In genomic region chr2:223416826-223417610, GRCh38 we compare ENCODE assay signal across 18 cellular contexts.
DNase-seq lines count a peak whose midpoint lies in the region; ATAC-seq and TF ChIP-seq lines count a peak whose summit lies in the region.
"Had no signal": no experiment of that assay in that cellular context is flagged by ENCODE, and none has a peak within 500 bp of the region (broad histone marks: within the 10 kb centered on the region; RNA-seq: fewer than 3 reads in every experiment).

No MANE protein-coding gene starts in this region.

- H3K4me3 ChIP-seq in GM23248 (no peak overlapping the region), coronary artery (no peak overlapping the region), right cardiac atrium (ENCODE audit: low read length) (no peak overlapping the region), tibial artery (no peak overlapping the region), osteoblast (ENCODE audit: insufficient read depth, low read length) (no peak overlapping the region), neural progenitor cell (no peak overlapping the region)

- H3K9ac ChIP-seq in GM23248 (no peak overlapping the region), neural progenitor cell (no peak overlapping the region)

- H3K4me1 ChIP-seq in GM23248 (ENCODE audit: insufficient read depth): peaks cover 22% of the 10 kb centered on the region
- no peaks in the 10 kb centered on the region for H3K4me1 ChIP-seq in right cardiac atrium (ENCODE audit: control insufficient read depth, insufficient read depth, low read length)
- peaks cover 0 to 59% (median 19%) of the 10 kb centered on the region in 4 donors for H3K4me1 ChIP-seq in tibial artery
- H3K4me1 ChIP-seq in osteoblast (ENCODE audit: insufficient read depth, low read length): no peaks in the 10 kb centered on the region
- no peaks in the 10 kb centered on the region for H3K4me1 ChIP-seq in neural progenitor cell

- no peaks in the 10 kb centered on the region for H3K36me3 Mint-ChIP-seq in neural progenitor cell
- H3K36me3 Mint-ChIP-seq: activated naive CD8-positive, alpha-beta T cell treated with anti-CD3 and anti-CD28 coated beads, Interleukin-2, amount 10 ng/mL, durations not matched to agents 7 days and 5 days; CD14-positive monocyte; memory B cell; natural killer cell treated with Interleukin-12 subunit alpha and Interleukin-12 subunit beta and Interleukin-15 and Interleukin-18, amount 100 ng/mL, for 72 hours had no signal

- H3K27ac ChIP-seq in GM23248: peak overlapping the region; percentile 44
- H3K27ac ChIP-seq in coronary artery: peak overlapping the region; percentile 55 to 72
- no peak overlapping the region for H3K27ac ChIP-seq in right cardiac atrium (ENCODE audit: low read length)
- peak overlapping the region; percentile 23 to 67 for H3K27ac ChIP-seq in tibial artery
- no peak overlapping the region for H3K27ac ChIP-seq in osteoblast (ENCODE audit: low read depth, low read length)
- no peak overlapping the region for H3K27ac ChIP-seq in neural progenitor cell

- H3K36me3 ChIP-seq in GM23248 (ENCODE audit: low read depth) (no peaks in the 10 kb centered on the region), tibial artery (no peaks in the 10 kb centered on the region), osteoblast (ENCODE audit: insufficient read depth, low read length) (no peaks in the 10 kb centered on the region), neural progenitor cell (no peaks in the 10 kb centered on the region)

- ATAC-seq in right cardiac atrium: peak; percentile 68 to 79
- ATAC-seq in HG03460 (IDR thresholded peaks at IDR 0.05; ENCODE audit: unreplicated experiment): no peak
- ATAC-seq: activated CD8-positive, alpha-beta T cell treated with anti-CD3 and anti-CD28 coated beads, Interleukin-2, amount 10 ng/mL, durations not matched to agents 7 days and 5 days; natural killer cell treated with Interleukin-12 subunit alpha and Interleukin-12 subunit beta and Interleukin-15 and Interleukin-18, amount 100 ng/mL, for 72 hours had no signal

- H4K20me1 ChIP-seq in GM23248 (ENCODE audit: insufficient read depth) (no peaks in the 10 kb centered on the region), osteoblast (ENCODE audit: insufficient read depth, low read length) (no peaks in the 10 kb centered on the region), neural progenitor cell (ENCODE audit: low read depth) (no peaks in the 10 kb centered on the region)

- peaks cover 2% of the 10 kb centered on the region for H3K27me3 Mint-ChIP-seq in neural progenitor cell (ENCODE audit: insufficient read depth, low read depth)
- H3K27me3 Mint-ChIP-seq: activated naive CD8-positive, alpha-beta T cell treated with anti-CD3 and anti-CD28 coated beads, Interleukin-2, amount 10 ng/mL, durations not matched to agents 7 days and 5 days; central memory CD8-positive, alpha-beta T cell; memory B cell had no signal

- in situ Hi-C loops in GM23248 (cut with MboI): no loop called here

- WGBS in GM23248 (ENCODE audit: low coverage in 1 of 2, low lambda C conversion rate in 2 of 2, missing lambda C conversion rate in 2 of 2), 2 experiments: 16 to 19% methylated on average over 8 of the region's 8 CpGs
- 51% methylated on average over 8 of the region's 8 CpGs for WGBS in right cardiac atrium

- intact Hi-C loops in right cardiac atrium (cut with DNase I): no loop called here
- intact Hi-C loops in tibial artery (cut with DNase I; ENCODE audit: low total_unique reads): no loop called here

- H3K9me3 ChIP-seq in GM23248 (ENCODE audit: low read depth) (no peaks in the 10 kb centered on the region), right cardiac atrium (ENCODE audit: control insufficient read depth, low read length) (no peaks in the 10 kb centered on the region), tibial artery (no peaks in the 10 kb centered on the region), osteoblast (ENCODE audit: low read depth, low read length) (no peaks in the 10 kb centered on the region), neural progenitor cell (ENCODE audit: low read depth) (no peaks in the 10 kb centered on the region)

- peak overlapping the region; percentile 32 for H3K4me2 ChIP-seq in GM23248 (ENCODE audit: unreplicated experiment)
- no peak overlapping the region for H3K4me2 ChIP-seq in osteoblast (ENCODE audit: insufficient read depth, low read length)
- no peak overlapping the region for H3K4me2 ChIP-seq in neural progenitor cell

- peaks cover 3% of the 10 kb centered on the region for H3K4me1 Mint-ChIP-seq in neural progenitor cell
- H3K4me1 Mint-ChIP-seq: activated naive CD8-positive, alpha-beta T cell treated with anti-CD3 and anti-CD28 coated beads, Interleukin-2, amount 10 ng/mL, durations not matched to agents 7 days and 5 days; CD14-positive monocyte; central memory CD8-positive, alpha-beta T cell; endodermal cell; memory B cell had no signal

- H3K27me3 ChIP-seq in GM23248 (replicated peaks; ENCODE audit: insufficient read depth): no peaks in the 10 kb centered on the region
- no peaks in the 10 kb centered on the region for H3K27me3 ChIP-seq in right cardiac atrium (ENCODE audit: control insufficient read depth, insufficient read depth)
- H3K27me3 ChIP-seq in tibial artery: no peaks in the 10 kb centered on the region
- no peaks in the 10 kb centered on the region for H3K27me3 ChIP-seq in osteoblast (ENCODE audit: insufficient read depth, low read length)
- no peaks in the 10 kb centered on the region for H3K27me3 ChIP-seq in neural progenitor cell

- no peaks in the 10 kb centered on the region for H3K9me2 ChIP-seq in GM23248 (ENCODE audit: insufficient read depth)

- no peaks in the 10 kb centered on the region for H3K79me2 ChIP-seq in GM23248 (ENCODE audit: insufficient read depth)
- H3K79me2 ChIP-seq in osteoblast (ENCODE audit: insufficient read depth, low read length): no peaks in the 10 kb centered on the region
- no peaks in the 10 kb centered on the region for H3K79me2 ChIP-seq in neural progenitor cell (ENCODE audit: low read depth)

- DNase-seq in GM23248: peak; percentile 62
- no peak for DNase-seq in coronary artery (ENCODE audit: low spot score)
- DNase-seq in right cardiac atrium: peak in 2 of 3 donors; percentile 13 to 75
- DNase-seq in tibial artery: no peak
- DNase-seq in osteoblast (ENCODE audit: insufficient read length, low spot score, missing footprints): no peak
- DNase-seq in neural progenitor cell (ENCODE audit: low spot score): no peak
- DNase-seq: activated CD8-positive, alpha-beta T cell treated with anti-CD3 and anti-CD28 coated beads, Interleukin-2, amount 10 ng/mL, durations not matched to agents 7 days and 5 days; activated naive CD8-positive, alpha-beta T cell treated with anti-CD3 and anti-CD28 coated beads, Interleukin-2, amount 10 ng/mL, durations not matched to agents 7 days and 5 days; DMS53; endodermal cell; IMR-90; NCI-H2081 treated with DMSO at 0.1 percent for 48 hours; NCI-H526 treated with DMSO at 0.1 percent for 48 hours had no signal

- peaks cover 9% of the 10 kb centered on the region for H3F3A ChIP-seq in GM23248 (ENCODE audit: insufficient read depth)
- no peaks in the 10 kb centered on the region for H3F3A ChIP-seq in neural progenitor cell (ENCODE audit: low read depth)

- no peak overlapping the region for H3K4me3 Mint-ChIP-seq in neural progenitor cell
- H3K4me3 Mint-ChIP-seq: activated CD8-positive, alpha-beta T cell treated with anti-CD3 and anti-CD28 coated beads, Interleukin-2, amount 10 ng/mL, durations not matched to agents 7 days and 5 days; activated naive CD8-positive, alpha-beta T cell treated with anti-CD3 and anti-CD28 coated beads, Interleukin-2, amount 10 ng/mL, durations not matched to agents 7 days and 5 days; CD14-positive monocyte; central memory CD8-positive, alpha-beta T cell; endodermal cell; memory B cell; natural killer cell treated with Interleukin-12 subunit alpha and Interleukin-12 subunit beta and Interleukin-15 and Interleukin-18, amount 100 ng/mL, for 72 hours had no signal

- H2AFZ ChIP-seq in GM23248: peak overlapping the region; percentile 20; the same call in 1 of the 2 replicates
- no peak overlapping the region for H2AFZ ChIP-seq in osteoblast (ENCODE audit: low read length)
- no peak overlapping the region for H2AFZ ChIP-seq in neural progenitor cell (replicated peaks)

- TF ChIP-seq CTCF in coronary artery (IDR thresholded peaks at IDR 0.05): no peak
- no peak for TF ChIP-seq CTCF in tibial artery (IDR thresholded peaks at IDR 0.05)
- no peak for TF ChIP-seq CTCF in osteoblast (IDR thresholded peaks at IDR 0.05; ENCODE audit: extremely low read depth, low read depth, low read length)
- TF ChIP-seq CTCF in neural progenitor cell (IDR thresholded peaks at IDR 0.05): no peak

- no peak overlapping the region for H3K27ac Mint-ChIP-seq in neural progenitor cell
- H3K27ac Mint-ChIP-seq: activated CD8-positive, alpha-beta T cell treated with anti-CD3 and anti-CD28 coated beads, Interleukin-2, amount 10 ng/mL, durations not matched to agents 7 days and 5 days; activated naive CD8-positive, alpha-beta T cell treated with anti-CD3 and anti-CD28 coated beads, Interleukin-2, amount 10 ng/mL, durations not matched to agents 7 days and 5 days; CD14-positive monocyte; endodermal cell; memory B cell; natural killer cell treated with Interleukin-12 subunit alpha and Interleukin-12 subunit beta and Interleukin-15 and Interleukin-18, amount 100 ng/mL, for 72 hours had no signal

- H3K9me3 Mint-ChIP-seq in neural progenitor cell: no peaks in the 10 kb centered on the region
- H3K9me3 Mint-ChIP-seq: activated naive CD8-positive, alpha-beta T cell treated with anti-CD3 and anti-CD28 coated beads, Interleukin-2, amount 10 ng/mL, durations not matched to agents 7 days and 5 days; endodermal cell; memory B cell; natural killer cell treated with Interleukin-12 subunit alpha and Interleukin-12 subunit beta and Interleukin-15 and Interleukin-18, amount 100 ng/mL, for 72 hours had no signal

Comparison
In these comparisons a context has a peak if more than half of its experiments do, and no peak if none do; other contexts are left out.
1. DNase-seq: peak in GM23248 (single experiment) and right cardiac atrium (2 of 3); none in coronary artery (single experiment), tibial artery (0 of 2), osteoblast (single experiment) and neural progenitor cell (single experiment).
2. H3K27ac ChIP-seq: peak in GM23248 (single experiment), coronary artery (2 of 2) and tibial artery (2 of 2); none in right cardiac atrium (single experiment), osteoblast (single experiment) and neural progenitor cell (single experiment).